Comparison of ENCODE assay signal across 1 cellular context in genomic region chr15:38708672-38709188, GRCh38.
TF ChIP-seq lines count a peak whose summit lies in the region.

No MANE protein-coding gene starts in this region.

TF ChIP-seq in GM23338, 12 proteins besides CTCF, POLR2A, EP300 and RAD21 (continued from another document):
- TF ChIP-seq, protein P1, sequence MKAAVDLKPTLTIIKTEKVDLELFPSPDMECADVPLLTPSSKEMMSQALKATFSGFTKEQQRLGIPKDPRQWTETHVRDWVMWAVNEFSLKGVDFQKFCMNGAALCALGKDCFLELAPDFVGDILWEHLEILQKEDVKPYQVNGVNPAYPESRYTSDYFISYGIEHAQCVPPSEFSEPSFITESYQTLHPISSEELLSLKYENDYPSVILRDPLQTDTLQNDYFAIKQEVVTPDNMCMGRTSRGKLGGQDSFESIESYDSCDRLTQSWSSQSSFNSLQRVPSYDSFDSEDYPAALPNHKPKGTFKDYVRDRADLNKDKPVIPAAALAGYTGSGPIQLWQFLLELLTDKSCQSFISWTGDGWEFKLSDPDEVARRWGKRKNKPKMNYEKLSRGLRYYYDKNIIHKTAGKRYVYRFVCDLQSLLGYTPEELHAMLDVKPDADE (IDR thresholded peaks at IDR 0.05) = no peak
- no peak for TF ChIP-seq CREB1 (CRISPR knock-in tag; IDR thresholded peaks at IDR 0.05; ENCODE audit: low read depth)
- TF ChIP-seq ZNF462 (CRISPR knock-in tag; IDR thresholded peaks at IDR 0.05) = no peak
- no peak for TF ChIP-seq EZH2 (IDR thresholded peaks at IDR 0.05; ENCODE audit: low read depth, unreplicated experiment)
- no peak for TF ChIP-seq EZH2phosphoT487 (IDR thresholded peaks at IDR 0.05; ENCODE audit: unreplicated experiment)
